8 cellular contexts compared by ENCODE assay signal in genomic region chr1:4655674-4656532, GRCh38. TPM values are rescaled to one million over a fixed set of nuclear protein-coding genes. Genes with fewer than 3 reads are reported as not detected.
DNase-seq lines count a peak whose midpoint lies in the region; ATAC-seq lines count a peak whose summit lies in the region.

No MANE protein-coding gene starts in this region.

- peaks cover 11% of the 10 kb centered on the region for H3K4me1 Mint-ChIP-seq in stimulated activated memory B cell treated with anti-CD40 and anti-IgM and Interleukin-4, amounts not matched to agents 10 μg/mL and 1 μg/mL and 100 μg/mL, for 72 hours

- H3K27me3 Mint-ChIP-seq in stimulated activated memory B cell treated with anti-CD40 and anti-IgM and Interleukin-4, amounts not matched to agents 10 μg/mL and 1 μg/mL and 100 μg/mL, for 72 hours: peaks cover 58% of the 10 kb centered on the region

- no peak for ATAC-seq in stimulated activated memory B cell treated with anti-CD40 and anti-IgM and Interleukin-4, amounts not matched to agents 10 μg/mL and 1 μg/mL and 100 μg/mL, for 72 hours

- H3K4me3 Mint-ChIP-seq in stimulated activated memory B cell treated with anti-CD40 and anti-IgM and Interleukin-4, amounts not matched to agents 10 μg/mL and 1 μg/mL and 100 μg/mL, for 72 hours: no peak overlapping the region

- no peak overlapping the region for H3K27ac Mint-ChIP-seq in stimulated activated memory B cell treated with anti-CD40 and anti-IgM and Interleukin-4, amounts not matched to agents 10 μg/mL and 1 μg/mL and 100 μg/mL, for 72 hours

- DNase-seq in SHP77 (lab: John Stamatoyannopoulos, UW) (peak; percentile 13 to 43), SHP77 treated with DMSO at 0.1 percent for 48 hours (lab: John Stamatoyannopoulos, UW) (no peak), NCI-H2171 treated with DMSO at 0.1 percent for 48 hours (lab: John Stamatoyannopoulos, UW) (peak; percentile 6), dermis blood vessel endothelial cell (peak; percentile 45), medulla oblongata (ENCODE audit: extremely low spot score) (peak; percentile 95)
- DNase-seq in activated effector memory CD4-positive, alpha-beta T cell treated with Interleukin-2 at 50 U/mL for 16 hours: no peak
- DNase-seq in stimulated activated CD4-positive, alpha-beta T cell treated with anti-CD3 and anti-CD28 coated beads, Interleukin-2, amount 100 ng/mL, for 48 hours: no peak

- H3K36me3 Mint-ChIP-seq in stimulated activated memory B cell treated with anti-CD40 and anti-IgM and Interleukin-4, amounts not matched to agents 10 μg/mL and 1 μg/mL and 100 μg/mL, for 72 hours: no peaks in the 10 kb centered on the region

- H3K9me3 Mint-ChIP-seq in stimulated activated memory B cell treated with anti-CD40 and anti-IgM and Interleukin-4, amounts not matched to agents 10 μg/mL and 1 μg/mL and 100 μg/mL, for 72 hours: no peaks in the 10 kb centered on the region

RNA-seq across cellular contexts. Expression of gene AJAP1, which starts 1.5 kb away (rescaled TPM):
- total RNA-seq in dermis blood vessel endothelial cell: 0.05 and 0.17 TPM in 2 replicates

Comparison
In these comparisons a context has a peak if more than half of its experiments do, and no peak if none do; other contexts are left out.
1. DNase-seq: peak in SHP77 (2 of 2), NCI-H2171 treated with DMSO at 0.1 percent for 48 hours (single experiment), dermis blood vessel endothelial cell (single experiment) and medulla oblongata (single experiment); none in SHP77 treated with DMSO at 0.1 percent for 48 hours (single experiment), activated effector memory CD4-positive, alpha-beta T cell treated with Interleukin-2 at 50 U/mL for 16 hours (single experiment) and stimulated activated CD4-positive, alpha-beta T cell treated with anti-CD3 and anti-CD28 coated beads, Interleukin-2, amount 100 ng/mL, for 48 hours (0 of 2).